Comparison of ENCODE assay signal across 16 cellular contexts in the genomic region with DNA sequence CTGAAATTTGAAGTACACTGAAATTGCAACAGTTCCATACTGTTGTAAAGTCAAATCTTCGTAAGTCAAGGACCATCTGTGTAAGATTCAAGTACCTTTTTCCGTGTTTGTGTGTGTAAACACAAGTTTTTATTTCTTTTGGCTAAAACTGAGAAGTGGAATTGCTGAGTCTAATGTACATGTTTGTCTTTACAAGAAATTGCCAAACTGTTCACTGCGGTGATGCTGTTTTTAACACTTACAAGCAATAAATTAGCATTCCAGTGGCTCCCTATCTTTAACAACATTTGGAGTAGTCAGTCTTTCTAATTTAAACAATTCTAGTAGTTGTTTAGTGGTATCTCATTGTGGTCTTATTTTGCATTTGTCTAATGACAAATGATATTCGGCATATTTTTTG. TPM values are rescaled to one million over a fixed set of nuclear protein-coding genes. Genes with fewer than 3 reads are reported as not detected.
DNase-seq lines count a peak whose midpoint lies in the region; ATAC-seq, FAIRE-seq and TF ChIP-seq lines count a peak whose summit lies in the region.
"Had no signal": no experiment of that assay in that cellular context is flagged by ENCODE, and none has a peak within 500 bp of the region (broad histone marks: within the 10 kb centered on the region; RNA-seq: fewer than 3 reads in every experiment).

No MANE protein-coding gene starts in this region.

- H4K20me1 ChIP-seq in GM23248 (ENCODE audit: insufficient read depth) (peaks cover 12% of the 10 kb centered on the region; the same call in 1 of the 2 replicates), endothelial cell of umbilical vein (replicated peaks; ENCODE audit: control insufficient read depth, extremely low read depth, insufficient read depth, low read length) (no peaks in the 10 kb centered on the region), smooth muscle cell (ENCODE audit: low read depth) (peaks cover 100% of the 10 kb centered on the region)
- H4K20me1 ChIP-seq: BLaER1 treated with 17β-estradiol and CSF1 and Interleukin-3, amounts not matched to agents 10 nM and 100 nM had no signal

- no peaks in the 10 kb centered on the region for H3K9me1 ChIP-seq in endothelial cell of umbilical vein (replicated peaks; ENCODE audit: control insufficient read depth, extremely low read depth, insufficient read depth, low read length)

- intact Hi-C loops in ascending aorta (cut with DNase I) (no loop called here), endothelial cell of umbilical vein (cut with micrococcal nuclease) (no loop called here)

- H3K27me3 ChIP-seq in GM23248 (replicated peaks; ENCODE audit: insufficient read depth) (no peaks in the 10 kb centered on the region), ascending aorta (no peaks in the 10 kb centered on the region), endothelial cell of umbilical vein (ENCODE audit: control insufficient read depth in 2 of 2, insufficient read depth in 2 of 2, low read length in 2 of 2) (no peaks in the 10 kb centered on the region), smooth muscle cell (ENCODE audit: low read depth) (no peaks in the 10 kb centered on the region)
- H3K27me3 ChIP-seq: BLaER1 treated with 17β-estradiol and CSF1 and Interleukin-3, amounts not matched to agents 10 nM and 100 nM had no signal

- DNase-seq in GM23248 (no peak), ascending aorta (ENCODE audit: low spot score in 2 of 2) (no peak), endothelial cell of umbilical vein (ENCODE audit: low read depth, low spot score) (no peak), smooth muscle cell (lab: John Stamatoyannopoulos, UW; ENCODE audit: unreplicated experiment) (no peak), NCI-H2029 treated with DMSO at 0.1 percent for 48 hours (lab: John Stamatoyannopoulos, UW) (no peak)
- DNase-seq in effector CD8-positive, alpha-beta T cell (lab: John Stamatoyannopoulos, UW), result no peak
- DNase-seq: ACHN; CD4-positive, CD25-positive, alpha-beta regulatory T cell; DMS53; GOT3; H9 had no signal

- H3K4me2 ChIP-seq in GM23248 (ENCODE audit: unreplicated experiment) (no peak overlapping the region), endothelial cell of umbilical vein (ENCODE audit: insufficient read depth, low read length) (no peak overlapping the region), smooth muscle cell (peak overlapping the region; percentile 54)
- H3K4me2 ChIP-seq: BLaER1 treated with 17β-estradiol and CSF1 and Interleukin-3, amounts not matched to agents 10 nM and 100 nM had no signal

- H3K4me1 ChIP-seq in GM23248 (ENCODE audit: insufficient read depth), result peaks cover 64% of the 10 kb centered on the region
- H3K4me1 ChIP-seq in ascending aorta, result peaks cover 9 to 29% of the 10 kb centered on the region in 2 donors
- peaks cover 64% of the 10 kb centered on the region for H3K4me1 ChIP-seq in endothelial cell of umbilical vein (ENCODE audit: control insufficient read depth, extremely low read depth, insufficient read depth, low read length)
- H3K4me1 ChIP-seq in smooth muscle cell (ENCODE audit: low read depth), result peaks cover 22% of the 10 kb centered on the region

- H3K9ac ChIP-seq in GM23248, result no peak overlapping the region
- no peak overlapping the region for H3K9ac ChIP-seq in endothelial cell of umbilical vein (replicated peaks; ENCODE audit: extremely low read depth, insufficient read depth, low read length)
- H3K9ac ChIP-seq in smooth muscle cell (ENCODE audit: low read depth), result no peak overlapping the region
- H3K9ac ChIP-seq: BLaER1 treated with 17β-estradiol and CSF1 and Interleukin-3, amounts not matched to agents 10 nM and 100 nM had no signal

- dilution Hi-C loops in endothelial cell of umbilical vein (cut with MboI; ENCODE audit: extremely low pct_ligation_motif_present, low sequenced_read_pairs), result no loop called here

- H3K9me3 ChIP-seq in GM23248 (ENCODE audit: low read depth) (no peaks in the 10 kb centered on the region), ascending aorta (no peaks in the 10 kb centered on the region), endothelial cell of umbilical vein (replicated peaks; ENCODE audit: control insufficient read depth, insufficient read depth, low read length) (no peaks in the 10 kb centered on the region), smooth muscle cell (replicated peaks; ENCODE audit: low read depth) (no peaks in the 10 kb centered on the region)

- WGBS in GM23248 (ENCODE audit: low coverage in 1 of 2, low lambda C conversion rate in 2 of 2, missing lambda C conversion rate in 2 of 2), 2 experiments, result 96 to 99% methylated on average over 4 of the region's 4 CpGs
- whole genome bisulfite sequencing in smooth muscle cell (ENCODE audit: low lambda C conversion rate), result 91% methylated on average over 4 of the region's 4 CpGs

- BruUV-seq in endothelial cell of umbilical vein (replicated peaks; lab: Mats Ljungman, UMichigan), result no TSS peak

- no peaks in the 10 kb centered on the region for H3K9me2 ChIP-seq in GM23248 (ENCODE audit: insufficient read depth)

- TF ChIP-seq CTCF in ascending aorta (IDR thresholded peaks at IDR 0.05) (no peak), endothelial cell of umbilical vein (IDR thresholded peaks at IDR 0.05; ENCODE audit: extremely low read depth in 1 of 2, insufficient read depth in 1 of 2, low read depth in 1 of 2, low read length in 2 of 2) (no peak), smooth muscle cell (IDR thresholded peaks at IDR 0.05; ENCODE audit: borderline replicate concordance, insufficient read depth, poor library complexity, severe bottlenecking) (no peak)

- no peak for ATAC-seq in GM21529 (IDR thresholded peaks at IDR 0.05; ENCODE audit: unreplicated experiment)
- ATAC-seq: HepG2 had no signal

- H2AFZ ChIP-seq in GM23248 (no peak overlapping the region), endothelial cell of umbilical vein (ENCODE audit: low read depth, low read length) (no peak overlapping the region), smooth muscle cell (ENCODE audit: low read depth) (no peak overlapping the region)

- in situ Hi-C loops in GM23248 (cut with MboI), result no loop called here

- H3K36me3 ChIP-seq in GM23248 (ENCODE audit: low read depth) (peaks cover 73% of the 10 kb centered on the region), ascending aorta (peaks cover 7 to 9% of the 10 kb centered on the region in 2 donors), endothelial cell of umbilical vein (ENCODE audit: control insufficient read depth in 2 of 2, extremely low read depth in 1 of 2, insufficient read depth in 2 of 2, low read length in 2 of 2) (peaks cover 0 to 8% of the 10 kb centered on the region in 2 experiments), smooth muscle cell (ENCODE audit: low read depth) (peaks cover 15% of the 10 kb centered on the region)

- FAIRE-seq in endothelial cell of umbilical vein (lab: Jason Lieb, UNC), result no peak
- FAIRE-seq: GM12891, HepG2, HTR-8/SVneo had no signal

- H3K27ac ChIP-seq in GM23248 (0 out of 2 replicates have a peak overlapping the region, but pooled peaks have one; percentile 9), ascending aorta (peak overlapping the region; percentile 69 to 85), endothelial cell of umbilical vein (ENCODE audit: insufficient read depth, low read depth, low read length) (peak overlapping the region; percentile 36), smooth muscle cell (ENCODE audit: low read depth) (peak overlapping the region; percentile 70)
- H3K27ac ChIP-seq: BLaER1 treated with 17β-estradiol and CSF1 and Interleukin-3, amounts not matched to agents 10 nM and 100 nM had no signal

- H3K4me3 ChIP-seq in GM23248 (no peak overlapping the region), ascending aorta (no peak overlapping the region), endothelial cell of umbilical vein (replicated peaks in 1 of 3; ENCODE audit: insufficient read depth in 1 of 3, low read depth in 1 of 3, low read length in 3 of 3) (no peak overlapping the region), smooth muscle cell (no peak overlapping the region)
- H3K4me3 ChIP-seq: BLaER1 treated with 17β-estradiol and CSF1 and Interleukin-3, amounts not matched to agents 10 nM and 100 nM had no signal

- peaks cover 73% of the 10 kb centered on the region for H3F3A ChIP-seq in GM23248 (ENCODE audit: insufficient read depth)
- H3F3A ChIP-seq in smooth muscle cell (ENCODE audit: low read depth), result peaks cover 17% of the 10 kb centered on the region

- POLR2A ChIA-PET in endothelial cell of umbilical vein (lab: Charles Lee), result interaction anchor here (2.4 kb wide), 1 partner anchor 14 kb away, joined by 8 read pairs; no protein-coding TSS in a partner anchor

- TF ChIP-seq POLR2A in endothelial cell of umbilical vein (IDR thresholded peaks at IDR 0.05; ENCODE audit: low read depth, low read length), result no peak

- CTCF ChIA-PET in endothelial cell of umbilical vein (lab: Charles Lee), result no interaction called here

- H3K79me2 ChIP-seq in GM23248 (ENCODE audit: insufficient read depth) (peaks cover 100% of the 10 kb centered on the region), endothelial cell of umbilical vein (ENCODE audit: control insufficient read depth, insufficient read depth, low read length) (peaks cover 83% of the 10 kb centered on the region), smooth muscle cell (ENCODE audit: low read depth) (peaks cover 100% of the 10 kb centered on the region)

TF ChIP-seq in endothelial cell of umbilical vein, 7 proteins besides CTCF, POLR2A, EP300 and RAD21 (continues in another document):
- TF ChIP-seq, protein P1, sequence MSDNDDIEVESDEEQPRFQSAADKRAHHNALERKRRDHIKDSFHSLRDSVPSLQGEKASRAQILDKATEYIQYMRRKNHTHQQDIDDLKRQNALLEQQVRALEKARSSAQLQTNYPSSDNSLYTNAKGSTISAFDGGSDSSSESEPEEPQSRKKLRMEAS (IDR thresholded peaks at IDR 0.05; ENCODE audit: insufficient read depth, insufficient read length), result no peak
- TF ChIP-seq MYC (IDR thresholded peaks at IDR 0.05; ENCODE audit: low read depth, low read length) (no peak), JUN (IDR thresholded peaks at IDR 0.05; ENCODE audit: borderline replicate concordance, insufficient read depth, insufficient read length, low read depth) (no peak), EZH2 (IDR thresholded peaks at IDR 0.05; ENCODE audit: borderline replicate concordance, low read depth, low read length, severe bottlenecking) (no peak), GATA2 (IDR thresholded peaks at IDR 0.05; ENCODE audit: insufficient read depth, insufficient read length, low read depth, low read length) (no peak)

RNA-seq across cellular contexts. Expression of a gene that starts 23.3 kb away (rescaled TPM):
- 674 and 698 TPM in 2 replicates for total RNA-seq in GM23248 (2014; rRNA removed; shearing (Covaris generic))
- polyA plus RNA-seq in GM23248 (2016; fragmentation: Nextera tagmentation; extraction: Ambion mirVana) (1,687 and 1,703 TPM in 2 replicates), endothelial cell of umbilical vein (136 and 148 TPM in 2 replicates), smooth muscle cell (1,552 and 1,869 TPM in 2 replicates)
- total RNA-seq in ascending aorta (352 TPM), endothelial cell of umbilical vein (307 and 313 TPM in 2 replicates), smooth muscle cell (948 and 1,024 TPM in 2 replicates)
- polyA plus RNA-seq in endothelial cell of umbilical vein (2011; cell fraction: cytosol; rRNA removed), result 186 and 212 TPM in 2 replicates
- 346 and 400 TPM in 2 replicates for polyA plus RNA-seq in endothelial cell of umbilical vein (2011; cell fraction: nucleus; rRNA removed)
- polyA plus RNA-seq in endothelial cell of umbilical vein (2012), result 259 and 283 TPM in 2 replicates
- polyA minus RNA-seq in endothelial cell of umbilical vein, result 325 and 347 TPM in 2 replicates
- polyA minus RNA-seq in endothelial cell of umbilical vein (2011; cell fraction: cytosol; rRNA and poly(A)+ RNA removed), result 28.8 TPM
- polyA minus RNA-seq in endothelial cell of umbilical vein (2011; cell fraction: nucleus; rRNA and poly(A)+ RNA removed), result 320 and 528 TPM in 2 replicates

Comparison
In these comparisons a context has a peak if more than half of its experiments do, and no peak if none do; other contexts are left out.
1. H3K27ac ChIP-seq: peak in every context shown above with its lines; median percentile 77 in ascending aorta; 70 in smooth muscle cell; 36 in endothelial cell of umbilical vein; 9 in GM23248.